In genomic region chr3:149603126-149604074, GRCh38 we compare ENCODE assay signal across 10 cellular contexts. TPM values are rescaled to one million over a fixed set of nuclear protein-coding genes. Genes with fewer than 3 reads are reported as not detected.
A peak's percentile ranks its signal among the peaks of the same experiment; 100 is the strongest.
DNase-seq lines count a peak whose midpoint lies in the region; ATAC-seq and TF ChIP-seq lines count a peak whose summit lies in the region.
"Had no signal": no experiment of that assay in that cellular context is flagged by ENCODE, and none has a peak within 500 bp of the region (broad histone marks: within the 10 kb centered on the region; RNA-seq: fewer than 3 reads in every experiment).

No MANE protein-coding gene starts in this region.

- H3K4me2 ChIP-seq in skeletal muscle satellite cell (ENCODE audit: low read length), result peak overlapping the region; percentile 56

- H3K36me3 ChIP-seq in SK-N-MC (ENCODE audit: insufficient read depth, low read length) (no peaks in the 10 kb centered on the region; the same call in 1 of the 2 replicates), skeletal muscle satellite cell (ENCODE audit: insufficient read depth, low read length) (peaks cover 18% of the 10 kb centered on the region)

- H3K9ac ChIP-seq in SK-N-MC (ENCODE audit: insufficient read length) (peak overlapping the region; percentile 57), skeletal muscle satellite cell (ENCODE audit: low read depth, low read length) (peak overlapping the region; percentile 68)

- H3K9me3 ChIP-seq in SK-N-MC (ENCODE audit: low read depth, low read length) (no peaks in the 10 kb centered on the region), skeletal muscle satellite cell (replicated peaks; ENCODE audit: low read length) (no peaks in the 10 kb centered on the region)

- H3K27ac ChIP-seq in SK-N-MC, result peak overlapping the region; percentile 96

- H3K4me3 ChIP-seq in SK-N-MC (peak overlapping the region; percentile 71), foreskin fibroblast (ENCODE audit: low read depth in 1 of 2, low read length in 2 of 2) (no peak overlapping the region), skeletal muscle satellite cell (ENCODE audit: low read length) (no peak overlapping the region)

- peaks cover 70% of the 10 kb centered on the region for H3K4me1 ChIP-seq in skeletal muscle satellite cell (ENCODE audit: control insufficient read depth, insufficient read depth, low read length)

- DNase-seq in HCEC 1CT, result peak; percentile 83
- peak; percentile 82 for DNase-seq in SK-N-MC (ENCODE audit: low read depth, low spot score)
- DNase-seq in foreskin fibroblast, result peak; percentile 61 to 82
- DNase-seq in inferior parietal cortex (ENCODE audit: extremely low spot score), result no peak
- DNase-seq in NCI-H2107 (lab: John Stamatoyannopoulos, UW), result no peak
- DNase-seq: activated T-cell treated with anti-CD3 and anti-CD28 coated beads, Interleukin-2, amount 50 U/mL, for 4 hours; NCI-H1436 had no signal

- no peak for ATAC-seq in HG02798 (IDR thresholded peaks at IDR 0.05; ENCODE audit: poor library complexity, unreplicated experiment)
- ATAC-seq in HG03469 (IDR thresholded peaks at IDR 0.05; ENCODE audit: unreplicated experiment), result no peak
- ATAC-seq: activated T-cell treated with anti-CD3 and anti-CD28 coated beads, Interleukin-2, amount 50 U/mL, for 4 hours had no signal

- TF ChIP-seq CTCF in foreskin fibroblast (IDR thresholded peaks at IDR 0.05; ENCODE audit: low read depth, low read length), result no peak

- no peaks in the 10 kb centered on the region for H3K27me3 ChIP-seq in skeletal muscle satellite cell (ENCODE audit: control insufficient read depth, insufficient read depth, low read length)

RNA-seq across cellular contexts. Expression of gene WWTR1, which starts 54.4 kb away (rescaled TPM):
- total RNA-seq in skeletal muscle satellite cell (2012; rRNA removed), result 64.1 and 99.2 TPM in 2 replicates

Comparison
In these comparisons a context has a peak if more than half of its experiments do, and no peak if none do; other contexts are left out.
1. DNase-seq: peak in HCEC 1CT (single experiment), SK-N-MC (single experiment) and foreskin fibroblast (2 of 2); none in inferior parietal cortex (single experiment) and NCI-H2107 (single experiment).